ENCODE assay signal across 23 cellular contexts in genomic region chr19:38709119-38709518, GRCh38. TPM values are rescaled to one million over a fixed set of nuclear protein-coding genes. Genes with fewer than 3 reads are reported as not detected.
A peak's percentile ranks its signal among the peaks of the same experiment; 100 is the strongest.
DNase-seq lines count a peak whose midpoint lies in the region; ATAC-seq and TF ChIP-seq lines count a peak whose summit lies in the region.
"Had no signal": no experiment of that assay in that cellular context is flagged by ENCODE, and none has a peak within 500 bp of the region (broad histone marks: within the 10 kb centered on the region; RNA-seq: fewer than 3 reads in every experiment).

No MANE protein-coding gene starts in this region.

- intact Hi-C loops in breast epithelium (cut with DNase I; ENCODE audit: low total_unique reads) = no loop called here
- intact Hi-C loops in MCF 10A (cut with micrococcal nuclease) = no loop called here
- intact Hi-C loops in transverse colon (cut with DNase I; ENCODE audit: low total_unique reads) = no loop called here

- TF ChIP-seq POLR2A in breast epithelium (IDR thresholded peaks at IDR 0.05) = no peak
- TF ChIP-seq POLR2A in transverse colon (IDR thresholded peaks at IDR 0.05) = no peak

- TF ChIP-seq EP300 in transverse colon (IDR thresholded peaks at IDR 0.05; ENCODE audit: low read depth) = no peak

- no peak overlapping the region for H3K27ac Mint-ChIP-seq in MCF 10A (ENCODE audit: low read depth, unreplicated experiment)
- H3K27ac Mint-ChIP-seq: activated naive CD8-positive, alpha-beta T cell; IgD-negative memory B cell; T-cell had no signal

- H3K4me1 ChIP-seq in breast epithelium = peaks cover 30 to 32% of the 10 kb centered on the region in 2 donors
- H3K4me1 ChIP-seq in parathyroid adenoma = peaks cover 38% of the 10 kb centered on the region
- peaks cover 13 to 32% (median 20%) of the 10 kb centered on the region in 4 donors for H3K4me1 ChIP-seq in transverse colon

- no peaks in the 10 kb centered on the region for H3K9me3 Mint-ChIP-seq in MCF 10A (ENCODE audit: unreplicated experiment)
- H3K9me3 Mint-ChIP-seq: IgD-negative memory B cell; naive thymus-derived CD8-positive, alpha-beta T cell; T-cell had no signal

- peaks cover 2% of the 10 kb centered on the region for H3K79me2 ChIP-seq in parathyroid adenoma

- no peaks in the 10 kb centered on the region for H3K9me3 ChIP-seq in breast epithelium
- H3K9me3 ChIP-seq in parathyroid adenoma (ENCODE audit: control insufficient read depth, low read length) = no peaks in the 10 kb centered on the region
- no peaks in the 10 kb centered on the region for H3K9me3 ChIP-seq in transverse colon
- H3K9me3 ChIP-seq: A549 had no signal

- POLR2A ChIA-PET in MCF 10A (lab: Yijun Ruan, JAX) = interaction anchor here (0.7 kb wide), 1 partner anchor 11 kb away, joined by 4 read pairs; no protein-coding TSS in a partner anchor

- DNase-seq in breast epithelium (ENCODE audit: low spot score in 2 of 2) = no peak
- DNase-seq in MCF 10A (ENCODE audit: unreplicated experiment) = no peak
- no peak for DNase-seq in epithelial cell of prostate (ENCODE audit: low read depth, low spot score)
- no peak for DNase-seq in transverse colon
- DNase-seq in activated CD8-positive, alpha-beta memory T cell treated with anti-CD3 and anti-CD28 coated beads, Interleukin-2, amount 50 U/mL, for 4 hours = no peak
- DNase-seq: activated CD4-positive, alpha-beta T cell treated with anti-CD3 and anti-CD28 coated beads for 1 hour; activated T-cell treated with anti-CD3 and anti-CD28 coated beads for 4 hours; DMS79 treated with DMSO at 0.1 percent for 48 hours; H7; kidney glomerular epithelial cell; naive thymus-derived CD8-positive, alpha-beta T cell; NCI-H2081 treated with DMSO at 0.1 percent for 48 hours; NCI-H69; PC-9; stimulated activated CD4-positive, alpha-beta T cell treated with anti-CD3 and anti-CD28 coated beads, Interleukin-4, amount 100 ng/mL, for 24 hours; T-cell had no signal

- H3K36me3 Mint-ChIP-seq in MCF 10A (ENCODE audit: insufficient read depth, unreplicated experiment) = peaks cover 95% of the 10 kb centered on the region
- H3K36me3 Mint-ChIP-seq: IgD-negative memory B cell had no signal

- no peak overlapping the region for H3K4me2 ChIP-seq in parathyroid adenoma (ENCODE audit: low read length)
- H3K4me2 ChIP-seq: A549, PC-9 had no signal

- peaks cover 6% of the 10 kb centered on the region for H3K36me3 ChIP-seq in breast epithelium
- H3K36me3 ChIP-seq in parathyroid adenoma (ENCODE audit: control insufficient read depth, insufficient read depth, low read length) = no peaks in the 10 kb centered on the region
- H3K36me3 ChIP-seq in transverse colon = peaks cover 0 to 61% (median 24%) of the 10 kb centered on the region in 4 donors

- TF ChIP-seq CTCF in breast epithelium (IDR thresholded peaks at IDR 0.05) (no peak), MCF 10A (IDR thresholded peaks at IDR 0.05; ENCODE audit: unreplicated experiment) (no peak), parathyroid adenoma (IDR thresholded peaks at IDR 0.05) (no peak), transverse colon (IDR thresholded peaks at IDR 0.05) (no peak)

- ATAC-seq in esophagus mucosa (no peak), HG03520 (IDR thresholded peaks at IDR 0.05; ENCODE audit: unreplicated experiment) (no peak)
- ATAC-seq: A549; naive thymus-derived CD8-positive, alpha-beta T cell; sciatic nerve; T-cell had no signal

- in situ Hi-C loops in transverse colon (cut with MboI; ENCODE audit: low pct_ligation_motif_present in 1 of 4, low pct_unique_long_range_greater_than_20kb in 1 of 4, low sequenced_read_pairs in 3 of 4) = no loop called here

- H3K4me3 ChIP-seq in breast epithelium (no peak overlapping the region), parathyroid adenoma (ENCODE audit: low read depth, low read length) (no peak overlapping the region), transverse colon (no peak overlapping the region)
- H3K4me3 ChIP-seq: A549, PC-9 had no signal

- H2AFZ ChIP-seq in parathyroid adenoma = no peak overlapping the region
- H2AFZ ChIP-seq: PC-9 had no signal

- H3K4me1 Mint-ChIP-seq in MCF 10A (ENCODE audit: insufficient read depth, unreplicated experiment) = peaks cover 11% of the 10 kb centered on the region
- H3K4me1 Mint-ChIP-seq: IgD-negative memory B cell, T-cell had no signal

- H3K9ac ChIP-seq in parathyroid adenoma = no peak overlapping the region

- 89% methylated on average over 10 of the region's 10 CpGs; no CpG with 5 or more reads in 1 of the 2 donors for WGBS in transverse colon (ENCODE audit: low coverage in 1 of 2), 2 donors

- peak overlapping the region; percentile 63 to 86 for H3K27ac ChIP-seq in breast epithelium
- H3K27ac ChIP-seq in epithelial cell of prostate = peak overlapping the region; percentile 68
- H3K27ac ChIP-seq in parathyroid adenoma = peak overlapping the region; percentile 42
- peak overlapping the region; percentile 43 to 82 (median 78) for H3K27ac ChIP-seq in transverse colon

- no peaks in the 10 kb centered on the region for H3K27me3 Mint-ChIP-seq in MCF 10A (ENCODE audit: insufficient read depth, unreplicated experiment)
- H3K27me3 Mint-ChIP-seq: activated naive CD8-positive, alpha-beta T cell; IgD-negative memory B cell; naive thymus-derived CD8-positive, alpha-beta T cell; T-cell had no signal

- CTCF ChIA-PET in MCF 10A (lab: Yijun Ruan, JAX) = interaction anchor here (0.5 to 0.6 kb wide), 2 partner anchors 164 to 253 kb away, joined by 3 read pairs; no protein-coding TSS in a partner anchor

- no TSS peak for BruUV-seq in MCF 10A (replicated peaks; lab: Mats Ljungman, UMichigan)

- no peak overlapping the region for H3K4me3 Mint-ChIP-seq in MCF 10A (ENCODE audit: unreplicated experiment)
- H3K4me3 Mint-ChIP-seq: activated naive CD8-positive, alpha-beta T cell; IgD-negative memory B cell; naive thymus-derived CD8-positive, alpha-beta T cell; T-cell had no signal

- H3K27me3 ChIP-seq in breast epithelium = no peaks in the 10 kb centered on the region
- no peaks in the 10 kb centered on the region for H3K27me3 ChIP-seq in parathyroid adenoma (ENCODE audit: control insufficient read depth, insufficient read depth, low read length)
- no peaks in the 10 kb centered on the region for H3K27me3 ChIP-seq in transverse colon

RNA-seq across cellular contexts. Expression of gene CAPN12, which starts 35.2 kb away (rescaled TPM):
- total RNA-seq in breast epithelium = 1 to 10 TPM in 2 of 3 donors, under 1 TPM in 1; 0.16 to 9.2 (median 4.1) TPM
- not detected in 2 replicates for total RNA-seq in MCF 10A (2022)
- total RNA-seq in transverse colon = 10 to 100 TPM in 2 of 4 donors, 1 to 10 TPM in 1, not detected in 1; 2.6 to 44.8 (median 14.4) TPM
- 2.2 TPM for total RNA-seq in esophagus mucosa
